In genomic region chr5:40675396-40676133, GRCh38 we compare ENCODE assay signal across 14 cellular contexts. TPM values are rescaled to one million over a fixed set of nuclear protein-coding genes. Genes with fewer than 3 reads are reported as not detected.
A peak's percentile ranks its signal among the peaks of the same experiment; 100 is the strongest.
DNase-seq lines count a peak whose midpoint lies in the region; ATAC-seq, FAIRE-seq and TF ChIP-seq lines count a peak whose summit lies in the region.
"Had no signal": no experiment of that assay in that cellular context is flagged by ENCODE, and none has a peak within 500 bp of the region (broad histone marks: within the 10 kb centered on the region; RNA-seq: fewer than 3 reads in every experiment).

No MANE protein-coding gene starts in this region.

- peaks cover 4% of the 10 kb centered on the region for H3K36me3 Mint-ChIP-seq in T-helper 17 cell (ENCODE audit: low read depth)
- peaks cover 19% of the 10 kb centered on the region for H3K36me3 Mint-ChIP-seq in central memory CD8-positive, alpha-beta T cell (ENCODE audit: insufficient read depth)

- H3K9me3 Mint-ChIP-seq in central memory CD8-positive, alpha-beta T cell = no peaks in the 10 kb centered on the region

- DNase-seq in DND-41 = peak; percentile 44
- no peak for DNase-seq in T-helper 17 cell
- DNase-seq in central memory CD8-positive, alpha-beta T cell (ENCODE audit: low spot score in 2 of 2) = peak in 1 of 2 donors; percentile 37
- no peak for DNase-seq in mucosa of descending colon
- no peak for DNase-seq in frontal cortex (ENCODE audit: low spot score in 2 of 2)
- DNase-seq: body of pancreas, C1 segment of cervical spinal cord, foreskin melanocyte, NCI-H226 had no signal

- H3K27ac ChIP-seq in BLaER1 treated with 17β-estradiol and CSF1 and Interleukin-3, amounts not matched to agents 10 nM and 100 nM = peak overlapping the region in 9 of 11 experiments; percentile 7 to 98 (median 91); a peak in 16 of 22 replicates
- peak overlapping the region; percentile 97 for H3K27ac ChIP-seq in DND-41 (ENCODE audit: low read length)
- H3K27ac ChIP-seq: body of pancreas had no signal

- H3K4me3 ChIP-seq in BLaER1 treated with 17β-estradiol and CSF1 and Interleukin-3, amounts not matched to agents 10 nM and 100 nM = no peak overlapping the region
- 0 out of 4 replicates have a peak overlapping the region, but pooled peaks of 1 of the 2 experiments have one; percentile 1 for H3K4me3 ChIP-seq in DND-41 (ENCODE audit: low read depth in 1 of 2, low read length in 2 of 2)
- H3K4me3 ChIP-seq in mucosa of descending colon = no peak overlapping the region
- H3K4me3 ChIP-seq: body of pancreas, HAP-1 had no signal

- H3K4me1 ChIP-seq in BLaER1 treated with 17β-estradiol and CSF1 and Interleukin-3, amounts not matched to agents 10 nM and 100 nM = peaks cover 48 to 73% (median 55%) of the 10 kb centered on the region in 10 experiments
- H3K4me1 ChIP-seq in DND-41 (ENCODE audit: insufficient read depth, low read length) (peaks cover 59% of the 10 kb centered on the region), mucosa of descending colon (ENCODE audit: low read depth) (peaks cover 14% of the 10 kb centered on the region)

- peak overlapping the region; percentile 71 to 95 (median 87) for H3K4me2 ChIP-seq in BLaER1 treated with 17β-estradiol and CSF1 and Interleukin-3, amounts not matched to agents 10 nM and 100 nM
- H3K4me2 ChIP-seq in DND-41 (ENCODE audit: insufficient read depth, low read length) = peak overlapping the region; percentile 25

- no peak overlapping the region for H2AFZ ChIP-seq in DND-41 (ENCODE audit: low read depth, low read length)

- TF ChIP-seq CTCF in DND-41 (IDR thresholded peaks at IDR 0.05; ENCODE audit: borderline replicate concordance, extremely low read depth, low read length, poor library complexity, severe bottlenecking) = no peak
- TF ChIP-seq CTCF in mucosa of descending colon (IDR thresholded peaks at IDR 0.05) = no peak

- H3K9ac ChIP-seq in BLaER1 treated with 17β-estradiol and CSF1 and Interleukin-3, amounts not matched to agents 10 nM and 100 nM = peak overlapping the region in 4 of 11 experiments; percentile 3 to 99 (median 57); a peak in 5 of 22 replicates
- H3K9ac ChIP-seq in DND-41 (ENCODE audit: low read depth, low read length) = peak overlapping the region; percentile 81; the same call in 1 of the 2 replicates

- no peaks in the 10 kb centered on the region for H3K27me3 Mint-ChIP-seq in T-helper 17 cell
- no peaks in the 10 kb centered on the region for H3K27me3 Mint-ChIP-seq in central memory CD8-positive, alpha-beta T cell

- ATAC-seq in DND-41 (ENCODE audit: insufficient read depth, low read depth) = no peak
- no peak for ATAC-seq in T-helper 17 cell
- ATAC-seq in central memory CD8-positive, alpha-beta T cell (replicated peaks; ENCODE audit: extremely low read depth, poor library complexity, severe bottlenecking) = peak; percentile 31
- no peak for ATAC-seq in mucosa of descending colon
- no peak for ATAC-seq in HG03571 (IDR thresholded peaks at IDR 0.05; ENCODE audit: unreplicated experiment)
- no peak for ATAC-seq in GM21515 (IDR thresholded peaks at IDR 0.05; ENCODE audit: unreplicated experiment)
- ATAC-seq: body of pancreas had no signal

- H3K4me1 Mint-ChIP-seq in T-helper 17 cell = peaks cover 44% of the 10 kb centered on the region
- peaks cover 63% of the 10 kb centered on the region for H3K4me1 Mint-ChIP-seq in central memory CD8-positive, alpha-beta T cell

- H3K27ac Mint-ChIP-seq in T-helper 17 cell = peak overlapping the region; percentile 91
- H3K27ac Mint-ChIP-seq in central memory CD8-positive, alpha-beta T cell (ENCODE audit: low read depth) = peak overlapping the region; percentile 67

- 0 out of 22 replicates have a peak, but pooled peaks cover 0 to 9% (median 0%) of the 10 kb centered on the region in 11 experiments for H3K9me3 ChIP-seq in BLaER1 treated with 17β-estradiol and CSF1 and Interleukin-3, amounts not matched to agents 10 nM and 100 nM (replicated peaks in 1 of 11)
- no peaks in the 10 kb centered on the region for H3K9me3 ChIP-seq in DND-41 (ENCODE audit: insufficient read depth, low read length, severe bottlenecking)
- H3K9me3 ChIP-seq in T-helper 17 cell (ENCODE audit: control insufficient read depth, low read length, poor library complexity, severe bottlenecking) = no peaks in the 10 kb centered on the region
- no peaks in the 10 kb centered on the region for H3K9me3 ChIP-seq in mucosa of descending colon
- H3K9me3 ChIP-seq: body of pancreas, HAP-1 had no signal

- peaks cover 55% of the 10 kb centered on the region for H3K79me2 ChIP-seq in DND-41 (ENCODE audit: insufficient read depth, low read length)

- FAIRE-seq in frontal cortex (lab: Jason Lieb, UNC) = no peak

- intact Hi-C loops in mucosa of descending colon (cut with DNase I, micrococcal nuclease) = no loop called here

- no peaks in the 10 kb centered on the region; a peak in 1 of 22 replicates for H3K27me3 ChIP-seq in BLaER1 treated with 17β-estradiol and CSF1 and Interleukin-3, amounts not matched to agents 10 nM and 100 nM
- no peaks in the 10 kb centered on the region for H3K27me3 ChIP-seq in DND-41 (ENCODE audit: insufficient read depth, low read length, poor library complexity)
- H3K27me3 ChIP-seq: body of pancreas had no signal

- H4K20me1 ChIP-seq in BLaER1 treated with 17β-estradiol and CSF1 and Interleukin-3, amounts not matched to agents 10 nM and 100 nM = peaks cover 8 to 9% (median 8%) of the 10 kb centered on the region in 11 experiments; a peak in 20 of 22 replicates
- H4K20me1 ChIP-seq in DND-41 (ENCODE audit: insufficient read depth, low read length) = peaks cover 8% of the 10 kb centered on the region

- H3K36me3 ChIP-seq in BLaER1 treated with 17β-estradiol and CSF1 and Interleukin-3, amounts not matched to agents 10 nM and 100 nM = no peaks in the 10 kb centered on the region
- peaks cover 4% of the 10 kb centered on the region; the same call in 1 of the 2 replicates for H3K36me3 ChIP-seq in DND-41 (ENCODE audit: insufficient read depth, low read length)
- H3K36me3 ChIP-seq in mucosa of descending colon (ENCODE audit: low read depth) = no peaks in the 10 kb centered on the region
- H3K36me3 ChIP-seq: HAP-1 had no signal

- H3K4me3 Mint-ChIP-seq in T-helper 17 cell = no peak overlapping the region
- H3K4me3 Mint-ChIP-seq in central memory CD8-positive, alpha-beta T cell = peak overlapping the region; percentile 23

RNA-seq across cellular contexts. Expression of gene PTGER4, which starts 4.2 kb away (rescaled TPM):
- total RNA-seq in T-helper 17 cell = 100 to 1,000 TPM; 314 to 339 TPM
- 10 to 100 TPM; 38.5 to 58.4 (median 50.8) TPM for total RNA-seq in mucosa of descending colon
- 1.6 TPM for total RNA-seq in frontal cortex
- total RNA-seq: G401 had no signal

Comparison
In these comparisons a context has a peak if more than half of its experiments do, and no peak if none do; other contexts are left out.
1. RNA of gene PTGER4, which starts 4.2 kb away (total RNA-seq): 314 to 339 TPM in T-helper 17 cell and 38.5 to 58.4 TPM in mucosa of descending colon; 1.6 TPM in frontal cortex (single experiment); every median in the first group is over 10 times any median in the second.